Comparison of ENCODE assay signal across 21 cellular contexts in the genomic region with DNA sequence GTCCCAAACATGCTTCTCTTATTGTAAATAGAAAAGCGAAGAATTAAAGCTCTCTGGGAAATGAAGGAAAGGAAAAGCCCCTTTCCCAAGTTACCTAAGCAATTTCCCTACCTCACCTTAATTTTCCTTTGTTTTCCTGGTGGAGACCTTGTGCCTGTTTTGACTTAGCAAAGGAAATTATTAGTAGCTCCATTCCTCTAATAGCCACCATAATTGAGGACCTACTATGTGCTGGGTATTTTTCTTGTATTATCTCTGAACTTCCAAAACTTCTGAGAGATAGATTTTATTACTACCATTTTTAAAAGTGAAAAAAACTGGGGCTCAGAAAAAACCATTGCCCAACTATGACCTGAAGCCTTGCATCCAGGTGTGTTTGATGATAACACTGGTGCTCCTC. TPM values are rescaled to one million over a fixed set of nuclear protein-coding genes. Genes with fewer than 3 reads are reported as not detected.
DNase-seq lines count a peak whose midpoint lies in the region; ATAC-seq and TF ChIP-seq lines count a peak whose summit lies in the region.
"Had no signal": no experiment of that assay in that cellular context is flagged by ENCODE, and none has a peak within 500 bp of the region (broad histone marks: within the 10 kb centered on the region; RNA-seq: fewer than 3 reads in every experiment).

No MANE protein-coding gene starts in this region.

- no peaks in the 10 kb centered on the region for H3K9me3 ChIP-seq in Loucy (ENCODE audit: insufficient read depth, low read depth, low read length)
- H3K9me3 ChIP-seq in effector memory CD4-positive, alpha-beta T cell (ENCODE audit: control insufficient read depth, low read length) = no peaks in the 10 kb centered on the region
- H3K9me3 ChIP-seq: BE2C, HAP-1 had no signal

- peak overlapping the region; percentile 34 for H3K4me2 ChIP-seq in Loucy (ENCODE audit: low read depth, low read length, poor library complexity, severe bottlenecking)
- H3K4me2 ChIP-seq: PC-9 had no signal

- H3K4me1 ChIP-seq in Loucy (ENCODE audit: insufficient read depth, low read length, poor library complexity, severe bottlenecking) = peaks cover 13% of the 10 kb centered on the region
- peaks cover 11% of the 10 kb centered on the region for H3K4me1 ChIP-seq in effector memory CD4-positive, alpha-beta T cell (ENCODE audit: control insufficient read depth, insufficient read depth, low read length, poor library complexity, severe bottlenecking)
- H3K4me1 ChIP-seq: BE2C had no signal

- peaks cover 40% of the 10 kb centered on the region for H3K4me1 Mint-ChIP-seq in activated naive CD4-positive, alpha-beta T cell treated with anti-CD3 and anti-CD28 coated beads, Interleukin-2, amount 50 U/mL, for 24 hours
- peaks cover 63% of the 10 kb centered on the region for H3K4me1 Mint-ChIP-seq in stimulated activated naive CD8-positive, alpha-beta T cell treated with anti-CD3 and anti-CD28 coated beads, Interleukin-15, amount 100 ng/mL, for 72 hours
- H3K4me1 Mint-ChIP-seq in chondrocyte (ENCODE audit: low read depth) = peaks cover 24% of the 10 kb centered on the region

- peaks cover 4% of the 10 kb centered on the region for H3K27me3 Mint-ChIP-seq in activated naive CD4-positive, alpha-beta T cell treated with anti-CD3 and anti-CD28 coated beads, Interleukin-2, amount 50 U/mL, for 24 hours
- peaks cover 32% of the 10 kb centered on the region for H3K27me3 Mint-ChIP-seq in stimulated activated naive CD8-positive, alpha-beta T cell treated with anti-CD3 and anti-CD28 coated beads, Interleukin-15, amount 100 ng/mL, for 72 hours
- H3K27me3 Mint-ChIP-seq in chondrocyte (ENCODE audit: low read depth) = no peaks in the 10 kb centered on the region

- H2AFZ ChIP-seq in Loucy (ENCODE audit: low read length) = no peak overlapping the region
- H2AFZ ChIP-seq: PC-9 had no signal

- H3F3A ChIP-seq in Loucy (ENCODE audit: low read depth) = no peaks in the 10 kb centered on the region

- H3K9ac ChIP-seq in Loucy (ENCODE audit: low read depth, low read length, poor library complexity, severe bottlenecking) = no peak overlapping the region

- no peaks in the 10 kb centered on the region for H3K9me2 ChIP-seq in Loucy (replicated peaks; ENCODE audit: low read depth, low read length)

- H3K4me3 ChIP-seq in Loucy (ENCODE audit: low read length, poor library complexity, severe bottlenecking) = no peak overlapping the region
- peak overlapping the region; percentile 5 for H3K4me3 ChIP-seq in effector memory CD4-positive, alpha-beta T cell (ENCODE audit: insufficient read depth, low read depth, low read length, poor library complexity, severe bottlenecking)
- H3K4me3 ChIP-seq: HAP-1, PC-9 had no signal

- peaks cover 47% of the 10 kb centered on the region for H3K27me3 ChIP-seq in Loucy (ENCODE audit: insufficient read depth, low read length, poor library complexity, severe bottlenecking)
- peaks cover 8% of the 10 kb centered on the region for H3K27me3 ChIP-seq in effector memory CD4-positive, alpha-beta T cell (replicated peaks; ENCODE audit: control insufficient read depth, insufficient read depth, low read length, poor library complexity, severe bottlenecking)
- H3K27me3 ChIP-seq: BE2C had no signal

- no peaks in the 10 kb centered on the region for H3K36me3 ChIP-seq in Loucy (ENCODE audit: insufficient read depth, low read length)
- no peaks in the 10 kb centered on the region for H3K36me3 ChIP-seq in effector memory CD4-positive, alpha-beta T cell (ENCODE audit: control insufficient read depth, insufficient read depth, low read length)
- H3K36me3 ChIP-seq: BE2C, HAP-1 had no signal

- DNase-seq in activated naive CD4-positive, alpha-beta T cell treated with anti-CD3 and anti-CD28 coated beads, Interleukin-2, amount 50 U/mL, for 72 hours (ENCODE audit: low spot score in 2 of 2) = no peak
- no peak for DNase-seq in effector memory CD4-positive, alpha-beta T cell
- DNase-seq in stimulated activated naive CD8-positive, alpha-beta T cell treated with anti-CD3 and anti-CD28 coated beads, Interleukin-15, amount 100 ng/mL, for 72 hours = no peak
- DNase-seq in putamen (ENCODE audit: low spot score) (no peak), chondrocyte (ENCODE audit: low spot score) (no peak)
- DNase-seq: 8988T, BE2C, DND-41, NCI-H1048, NCI-H1436 treated with DMSO at 0.1 percent for 48 hours, NCI-H2029 treated with DMSO at 0.1 percent for 48 hours, NCI-H2171 treated with DMSO at 0.1 percent for 48 hours, NCI-H446 treated with DMSO at 0.1 percent for 48 hours, NCI-H774, PC-9 had no signal

- no peak for TF ChIP-seq CTCF in Loucy (conservative IDR thresholded peaks at IDR 0.05; ENCODE audit: low read length)
- no peak for TF ChIP-seq CTCF in chondrocyte (IDR thresholded peaks at IDR 0.05)

- peaks cover 6% of the 10 kb centered on the region for H3K36me3 Mint-ChIP-seq in activated naive CD4-positive, alpha-beta T cell treated with anti-CD3 and anti-CD28 coated beads, Interleukin-2, amount 50 U/mL, for 24 hours
- no peaks in the 10 kb centered on the region for H3K36me3 Mint-ChIP-seq in activated naive CD4-positive, alpha-beta T cell treated with anti-CD3 and anti-CD28 coated beads, Interleukin-2, amount 50 U/mL, for 72 hours
- H3K36me3 Mint-ChIP-seq in chondrocyte (ENCODE audit: low read depth) = no peaks in the 10 kb centered on the region
- H3K36me3 Mint-ChIP-seq: CD8-positive, alpha-beta memory T cell had no signal

- H3K4me3 Mint-ChIP-seq in activated naive CD4-positive, alpha-beta T cell treated with anti-CD3 and anti-CD28 coated beads, Interleukin-2, amount 50 U/mL, for 24 hours = peak overlapping the region; percentile 5
- H3K4me3 Mint-ChIP-seq in stimulated activated naive CD8-positive, alpha-beta T cell treated with anti-CD3 and anti-CD28 coated beads, Interleukin-15, amount 100 ng/mL, for 72 hours = peak overlapping the region; percentile 16 to 71
- H3K4me3 Mint-ChIP-seq in chondrocyte (ENCODE audit: unreplicated experiment) = no peak overlapping the region

- no peaks in the 10 kb centered on the region for H3K79me2 ChIP-seq in Loucy (ENCODE audit: insufficient read depth, low read length)

- H3K27ac Mint-ChIP-seq in activated naive CD4-positive, alpha-beta T cell treated with anti-CD3 and anti-CD28 coated beads, Interleukin-2, amount 50 U/mL, for 24 hours = no peak overlapping the region
- H3K27ac Mint-ChIP-seq in activated naive CD4-positive, alpha-beta T cell treated with anti-CD3 and anti-CD28 coated beads, Interleukin-2, amount 50 U/mL, for 72 hours = peak overlapping the region in 1 of 2 donors; percentile 8
- no peak overlapping the region for H3K27ac Mint-ChIP-seq in stimulated activated naive CD8-positive, alpha-beta T cell treated with anti-CD3 and anti-CD28 coated beads, Interleukin-15, amount 100 ng/mL, for 72 hours
- no peak overlapping the region for H3K27ac Mint-ChIP-seq in chondrocyte (ENCODE audit: unreplicated experiment)
- H3K27ac Mint-ChIP-seq: CD8-positive, alpha-beta memory T cell had no signal

- no peak overlapping the region for H3K27ac ChIP-seq in effector memory CD4-positive, alpha-beta T cell (ENCODE audit: insufficient read depth, low read length, poor library complexity, severe bottlenecking)
- H3K27ac ChIP-seq: HL-60, PC-9 had no signal

- no peaks in the 10 kb centered on the region for H4K20me1 ChIP-seq in Loucy (ENCODE audit: insufficient read depth, low read length, poor library complexity, severe bottlenecking)

- no peak for ATAC-seq in activated naive CD4-positive, alpha-beta T cell treated with anti-CD3 and anti-CD28 coated beads, Interleukin-2, amount 50 U/mL, for 72 hours
- ATAC-seq in stimulated activated naive CD8-positive, alpha-beta T cell treated with anti-CD3 and anti-CD28 coated beads, Interleukin-15, amount 100 ng/mL, for 72 hours = no peak
- ATAC-seq in GM19351 (IDR thresholded peaks at IDR 0.05; ENCODE audit: unreplicated experiment) = no peak

- no peaks in the 10 kb centered on the region for H3K9me3 Mint-ChIP-seq in activated naive CD4-positive, alpha-beta T cell treated with anti-CD3 and anti-CD28 coated beads, Interleukin-2, amount 50 U/mL, for 24 hours
- H3K9me3 Mint-ChIP-seq in activated naive CD4-positive, alpha-beta T cell treated with anti-CD3 and anti-CD28 coated beads, Interleukin-2, amount 50 U/mL, for 72 hours = no peaks in the 10 kb centered on the region
- H3K9me3 Mint-ChIP-seq in stimulated activated naive CD8-positive, alpha-beta T cell treated with anti-CD3 and anti-CD28 coated beads, Interleukin-15, amount 100 ng/mL, for 72 hours = no peaks in the 10 kb centered on the region
- no peaks in the 10 kb centered on the region for H3K9me3 Mint-ChIP-seq in chondrocyte (ENCODE audit: low read depth)
- H3K9me3 Mint-ChIP-seq: CD8-positive, alpha-beta memory T cell had no signal

RNA-seq across cellular contexts. Expression of a gene that starts 39.3 kb away (rescaled TPM):
- 10 to 100 TPM; 24.8 to 34.3 TPM for total RNA-seq in activated naive CD4-positive, alpha-beta T cell treated with anti-CD3 and anti-CD28 coated beads, Interleukin-2, amount 50 U/mL, for 72 hours
- 21.8 to 31.0 TPM (median 21.9 TPM) in 3 replicates for total RNA-seq in chondrocyte
